ENCODE assay signal across 8 cellular contexts in genomic region chr22:37560682-37561208, GRCh38. TPM values are rescaled to one million over a fixed set of nuclear protein-coding genes. Genes with fewer than 3 reads are reported as not detected.
DNase-seq lines count a peak whose midpoint lies in the region; ATAC-seq and TF ChIP-seq lines count a peak whose summit lies in the region.

No MANE protein-coding gene starts in this region.

- no peaks in the 10 kb centered on the region for H3K36me3 Mint-ChIP-seq in natural killer cell treated with Interleukin-12 subunit alpha and Interleukin-12 subunit beta and Interleukin-15 and Interleukin-18, amount 100 ng/mL, for 72 hours

- ATAC-seq in natural killer cell treated with Interleukin-12 subunit alpha and Interleukin-12 subunit beta and Interleukin-15 and Interleukin-18, amount 100 ng/mL, for 72 hours: peak in 1 of 2 donors; percentile 20
- ATAC-seq in HG03108 (IDR thresholded peaks at IDR 0.05; ENCODE audit: unreplicated experiment) (no peak), HG03039 (IDR thresholded peaks at IDR 0.05; ENCODE audit: unreplicated experiment) (no peak)

- no peak overlapping the region for H3K27ac Mint-ChIP-seq in natural killer cell treated with Interleukin-12 subunit alpha and Interleukin-12 subunit beta and Interleukin-15 and Interleukin-18, amount 100 ng/mL, for 72 hours

- intact Hi-C loops in esophagus squamous epithelium (cut with DNase I): loop anchor here (5.0 kb wide), 1 partner anchor 47 kb away; the partner anchor contains the start of gene GGA1

- H3K4me1 ChIP-seq in esophagus squamous epithelium: peaks cover 58 to 76% (median 64%) of the 10 kb centered on the region in 3 donors

- peak overlapping the region; percentile 98 to 99 (median 99) for H3K27ac ChIP-seq in esophagus squamous epithelium

- TF ChIP-seq POLR2A in esophagus squamous epithelium (IDR thresholded peaks at IDR 0.05): no peak

- DNase-seq in AG10803 (ENCODE audit: low read depth): peak; percentile 66
- DNase-seq in RKO (ENCODE audit: low spot score): peak; percentile 49
- DNase-seq in esophagus squamous epithelium (lab: John Stamatoyannopoulos, UW): no peak
- DNase-seq in natural killer cell treated with Interleukin-12 subunit alpha and Interleukin-12 subunit beta and Interleukin-15 and Interleukin-18, amount 100 ng/mL, for 72 hours (ENCODE audit: low spot score): no peak
- DNase-seq in NCI-H1417 treated with DMSO at 0.1 percent for 48 hours (lab: John Stamatoyannopoulos, UW): no peak
- no peak for DNase-seq in DMS79 (lab: John Stamatoyannopoulos, UW)

- H3K4me1 Mint-ChIP-seq in natural killer cell treated with Interleukin-12 subunit alpha and Interleukin-12 subunit beta and Interleukin-15 and Interleukin-18, amount 100 ng/mL, for 72 hours (ENCODE audit: low read depth in 2 of 2): peaks cover 11 to 25% of the 10 kb centered on the region in 2 donors

- no CpG with 5 or more reads among the region's 62 CpGs for WGBS in esophagus squamous epithelium, 2 donors

- H3K4me3 Mint-ChIP-seq in natural killer cell treated with Interleukin-12 subunit alpha and Interleukin-12 subunit beta and Interleukin-15 and Interleukin-18, amount 100 ng/mL, for 72 hours: peak overlapping the region; percentile 76

- peaks cover 37 to 42% of the 10 kb centered on the region in 2 donors for H3K27me3 Mint-ChIP-seq in natural killer cell treated with Interleukin-12 subunit alpha and Interleukin-12 subunit beta and Interleukin-15 and Interleukin-18, amount 100 ng/mL, for 72 hours

- H3K36me3 ChIP-seq in esophagus squamous epithelium: peaks cover 0 to 3% (median under 1%) of the 10 kb centered on the region in 3 donors

- TF ChIP-seq CTCF in AG10803 (conservative IDR thresholded peaks at IDR 0.05; ENCODE audit: low read length): no peak
- TF ChIP-seq CTCF in esophagus squamous epithelium (IDR thresholded peaks at IDR 0.05): no peak

- H3K27me3 ChIP-seq in esophagus squamous epithelium: peaks cover 0 to 12% (median 0%) of the 10 kb centered on the region in 4 donors

- H3K4me3 ChIP-seq in AG10803 (ENCODE audit: low read length): peak overlapping the region; percentile 88
- peak overlapping the region; percentile 78 to 92 (median 91) for H3K4me3 ChIP-seq in esophagus squamous epithelium

- no peaks in the 10 kb centered on the region for H3K9me3 Mint-ChIP-seq in natural killer cell treated with Interleukin-12 subunit alpha and Interleukin-12 subunit beta and Interleukin-15 and Interleukin-18, amount 100 ng/mL, for 72 hours

- H3K9me3 ChIP-seq in esophagus squamous epithelium: no peaks in the 10 kb centered on the region

RNA-seq across cellular contexts. Expression of gene CDC42EP1, which starts 0.5 kb away (rescaled TPM):
- total RNA-seq in esophagus squamous epithelium: 10 to 100 TPM; 40.6 to 89.4 (median 53.8) TPM
- 1 to 10 TPM; 1.9 to 3.5 TPM for total RNA-seq in natural killer cell treated with Interleukin-12 subunit alpha and Interleukin-12 subunit beta and Interleukin-15 and Interleukin-18, amount 100 ng/mL, for 72 hours

RNA-seq across cellular contexts. Expression of gene LGALS2, which starts 19.1 kb away (rescaled TPM):
- total RNA-seq in esophagus squamous epithelium: not detected
- not detected for total RNA-seq in natural killer cell treated with Interleukin-12 subunit alpha and Interleukin-12 subunit beta and Interleukin-15 and Interleukin-18, amount 100 ng/mL, for 72 hours

RNA-seq across cellular contexts. Expression of gene CARD10, which starts 41.5 kb away (rescaled TPM):
- total RNA-seq in esophagus squamous epithelium: 10 to 100 TPM; 11.6 to 24.1 (median 20.9) TPM
- total RNA-seq in natural killer cell treated with Interleukin-12 subunit alpha and Interleukin-12 subunit beta and Interleukin-15 and Interleukin-18, amount 100 ng/mL, for 72 hours: under 1 TPM; 0.38 to 0.53 TPM

RNA-seq across cellular contexts. Expression of gene GGA1, which starts 47.9 kb away (rescaled TPM):
- 10 to 100 TPM; 32.2 to 54.3 (median 39.5) TPM for total RNA-seq in esophagus squamous epithelium
- 100 to 1,000 TPM in 1 of 2 donors, 10 to 100 TPM in 1; 85.5 to 142 TPM for total RNA-seq in natural killer cell treated with Interleukin-12 subunit alpha and Interleukin-12 subunit beta and Interleukin-15 and Interleukin-18, amount 100 ng/mL, for 72 hours

Comparison
In these comparisons a context has a peak if more than half of its experiments do, and no peak if none do; other contexts are left out.
1. DNase-seq: peak in AG10803 (single experiment) and RKO (single experiment); none in esophagus squamous epithelium (single experiment), natural killer cell treated with Interleukin-12 subunit alpha and Interleukin-12 subunit beta and Interleukin-15 and Interleukin-18, amount 100 ng/mL, for 72 hours (single experiment), NCI-H1417 treated with DMSO at 0.1 percent for 48 hours (single experiment) and DMS79 (single experiment).
2. RNA of gene CDC42EP1, which starts 0.5 kb away (total RNA-seq): 40.6 to 89.4 TPM in esophagus squamous epithelium; 1.9 to 3.5 TPM in natural killer cell treated with Interleukin-12 subunit alpha and Interleukin-12 subunit beta and Interleukin-15 and Interleukin-18, amount 100 ng/mL, for 72 hours; every median in the first group is over 4 times any median in the second.
3. RNA of gene CARD10, which starts 41.5 kb away (total RNA-seq): 11.6 to 24.1 TPM in esophagus squamous epithelium; 0.38 to 0.53 TPM in natural killer cell treated with Interleukin-12 subunit alpha and Interleukin-12 subunit beta and Interleukin-15 and Interleukin-18, amount 100 ng/mL, for 72 hours; every median in the first group is over 4 times any median in the second.